8 cellular contexts compared by ENCODE assay signal in genomic region chr1:18926315-18927081, GRCh38. TPM values are rescaled to one million over a fixed set of nuclear protein-coding genes. Genes with fewer than 3 reads are reported as not detected.
DNase-seq lines count a peak whose midpoint lies in the region; ATAC-seq and TF ChIP-seq lines count a peak whose summit lies in the region.

No MANE protein-coding gene starts in this region.

- intact Hi-C loops in Caco-2 (cut with micrococcal nuclease; ENCODE audit: unreplicated experiment) = no loop called here

- peak overlapping the region; percentile 68 for H3K4me3 Mint-ChIP-seq in activated naive CD8-positive, alpha-beta T cell treated with anti-CD3 and anti-CD28 coated beads, Interleukin-2, amount 10 ng/mL, durations not matched to agents 7 days and 5 days
- H3K4me3 Mint-ChIP-seq in immature natural killer cell (peak overlapping the region; percentile 90 to 95 (median 93)), Caco-2 (ENCODE audit: unreplicated experiment) (no peak overlapping the region)

- no peak for TF ChIP-seq CTCF in SU-DHL-6 (IDR thresholded peaks at IDR 0.05; ENCODE audit: insufficient read depth, low read length, poor library complexity, severe bottlenecking)
- no peak for TF ChIP-seq CTCF in Caco-2 (IDR thresholded peaks at IDR 0.05; ENCODE audit: insufficient read depth in 1 of 2, low read depth in 1 of 2, low read length in 1 of 2, severe bottlenecking in 1 of 2, unreplicated experiment in 1 of 2)

- BruUV-seq in Caco-2 (replicated peaks; lab: Mats Ljungman, UMichigan) = no TSS peak

- H3K4me1 ChIP-seq in Caco-2 = peaks cover 12% of the 10 kb centered on the region

- H2AFZ ChIP-seq in SU-DHL-6 (ENCODE audit: low read depth, low read length, severe bottlenecking) = peak overlapping the region; percentile 44

- H3K36me3 Mint-ChIP-seq in activated naive CD8-positive, alpha-beta T cell treated with anti-CD3 and anti-CD28 coated beads, Interleukin-2, amount 10 ng/mL, durations not matched to agents 7 days and 5 days = peaks cover 2% of the 10 kb centered on the region
- H3K36me3 Mint-ChIP-seq in immature natural killer cell (peaks cover 3 to 4% (median 3%) of the 10 kb centered on the region in 3 donors), Caco-2 (ENCODE audit: insufficient read depth, unreplicated experiment) (no peaks in the 10 kb centered on the region)

- H3K9ac ChIP-seq in SU-DHL-6 (ENCODE audit: low read length) = peak overlapping the region; percentile 36

- peak overlapping the region; percentile 3 for H3K4me3 ChIP-seq in SU-DHL-6 (ENCODE audit: insufficient read depth, low read length, poor library complexity, severe bottlenecking)
- no peak overlapping the region for H3K4me3 ChIP-seq in Caco-2 (ENCODE audit: low read depth, low read length)

- POLR2A ChIA-PET in activated naive CD8-positive, alpha-beta T cell treated with anti-CD3 and anti-CD28 coated beads, Interleukin-2, amount 10 ng/mL, durations not matched to agents 7 days and 5 days (lab: Charles Lee) = interaction anchor here (0.6 to 8.7 kb wide), 13 partner anchors 9 to 323 kb away, joined by 3 to 229 read pairs (median 7); partner anchors contain the start of genes ALDH4A1 and IFFO2
- POLR2A ChIA-PET in Caco-2 (lab: Charles Lee) = no interaction called here

- CTCF ChIA-PET in Caco-2 (lab: Charles Lee) = no interaction called here

- peaks cover 44% of the 10 kb centered on the region for H3K4me1 Mint-ChIP-seq in activated naive CD8-positive, alpha-beta T cell treated with anti-CD3 and anti-CD28 coated beads, Interleukin-2, amount 10 ng/mL, durations not matched to agents 7 days and 5 days
- H3K4me1 Mint-ChIP-seq in immature natural killer cell (peaks cover 87 to 91% of the 10 kb centered on the region in 2 donors), Caco-2 (ENCODE audit: low read depth, unreplicated experiment) (no peaks in the 10 kb centered on the region)

- peak overlapping the region; percentile 74 for H3K27ac ChIP-seq in SU-DHL-6 (ENCODE audit: low read depth, low read length)

- no peaks in the 10 kb centered on the region for H3K9me2 ChIP-seq in SU-DHL-6 (replicated peaks; ENCODE audit: insufficient read depth, low read length)

- H3K27ac Mint-ChIP-seq in activated naive CD8-positive, alpha-beta T cell treated with anti-CD3 and anti-CD28 coated beads, Interleukin-2, amount 10 ng/mL, durations not matched to agents 7 days and 5 days = peak overlapping the region; percentile 99
- peak overlapping the region; percentile 95 to 99 (median 98) for H3K27ac Mint-ChIP-seq in immature natural killer cell
- no peak overlapping the region for H3K27ac Mint-ChIP-seq in Caco-2 (ENCODE audit: unreplicated experiment)

- H3K27me3 ChIP-seq in SU-DHL-6 (ENCODE audit: low read length) = no peaks in the 10 kb centered on the region
- no peaks in the 10 kb centered on the region for H3K27me3 ChIP-seq in Caco-2 (replicated peaks; ENCODE audit: control insufficient read depth, insufficient read depth, low read length)

- peak; percentile 75 for DNase-seq in activated naive CD8-positive, alpha-beta T cell treated with anti-CD3 and anti-CD28 coated beads, Interleukin-2, amount 10 ng/mL, durations not matched to agents 7 days and 5 days
- DNase-seq in immature natural killer cell (peak; percentile 84 to 86 (median 85)), Caco-2 (no peak), NCI-H748 (lab: John Stamatoyannopoulos, UW; ENCODE audit: unreplicated experiment) (no peak)
- peak; percentile 73 to 91 for DNase-seq in stimulated activated CD4-positive, alpha-beta T cell treated with anti-CD3 and anti-CD28 coated beads, Interleukin-4, amount 100 ng/mL, for 4 hours

- ATAC-seq in GM18873 (IDR thresholded peaks at IDR 0.05; ENCODE audit: low FRiP score, unreplicated experiment) (peak; percentile 56), HG03280 (IDR thresholded peaks at IDR 0.05; ENCODE audit: unreplicated experiment) (peak; percentile 70)
- ATAC-seq in activated naive CD8-positive, alpha-beta T cell treated with anti-CD3 and anti-CD28 coated beads, Interleukin-2, amount 10 ng/mL, durations not matched to agents 7 days and 5 days (ENCODE audit: low read depth) = peak; percentile 86

- no peaks in the 10 kb centered on the region for H3K36me3 ChIP-seq in SU-DHL-6 (ENCODE audit: low read length)
- H3K36me3 ChIP-seq in Caco-2 (ENCODE audit: control insufficient read depth, insufficient read depth, low read length) = no peaks in the 10 kb centered on the region

- H3F3A ChIP-seq in SU-DHL-6 (ENCODE audit: insufficient read depth) = peaks cover 9% of the 10 kb centered on the region; the same call in 1 of the 2 replicates

- no peaks in the 10 kb centered on the region for H4K20me1 ChIP-seq in SU-DHL-6 (ENCODE audit: low read depth, low read length)

- H3K4me2 ChIP-seq in SU-DHL-6 (ENCODE audit: low read depth, low read length, poor library complexity, severe bottlenecking) = peak overlapping the region; percentile 43

- H3K9me3 Mint-ChIP-seq in activated naive CD8-positive, alpha-beta T cell treated with anti-CD3 and anti-CD28 coated beads, Interleukin-2, amount 10 ng/mL, durations not matched to agents 7 days and 5 days = peaks cover 2% of the 10 kb centered on the region
- H3K9me3 Mint-ChIP-seq in immature natural killer cell (no peaks in the 10 kb centered on the region), Caco-2 (ENCODE audit: unreplicated experiment) (no peaks in the 10 kb centered on the region)

- H3K79me2 ChIP-seq in SU-DHL-6 (ENCODE audit: insufficient read depth, low read length) = no peaks in the 10 kb centered on the region

- H3K9me3 ChIP-seq in SU-DHL-6 (ENCODE audit: insufficient read depth, low read length) (no peaks in the 10 kb centered on the region), Caco-2 (no peaks in the 10 kb centered on the region)

- H3K27me3 Mint-ChIP-seq in activated naive CD8-positive, alpha-beta T cell treated with anti-CD3 and anti-CD28 coated beads, Interleukin-2, amount 10 ng/mL, durations not matched to agents 7 days and 5 days = no peaks in the 10 kb centered on the region
- H3K27me3 Mint-ChIP-seq in immature natural killer cell (ENCODE audit: low read depth in 3 of 3) (peaks cover 12 to 17% (median 17%) of the 10 kb centered on the region in 3 donors), Caco-2 (ENCODE audit: insufficient read depth, unreplicated experiment) (no peaks in the 10 kb centered on the region)

RNA-seq across cellular contexts. Expression of gene ALDH4A1, which starts 24.1 kb away (rescaled TPM):
- total RNA-seq in activated naive CD8-positive, alpha-beta T cell treated with anti-CD3 and anti-CD28 coated beads, Interleukin-2, amount 10 ng/mL, durations not matched to agents 7 days and 5 days = 1 to 10 TPM; 2.5 to 3.3 TPM
- 1 to 10 TPM; 1.7 to 6.7 (median 3.8) TPM for polyA plus RNA-seq in immature natural killer cell
- total RNA-seq in Caco-2 (2022) = 15.3 and 18.0 TPM in 2 replicates

RNA-seq across cellular contexts. Expression of gene IFFO2, which starts 30.0 kb away (rescaled TPM):
- 10 to 100 TPM; 21.6 to 21.8 TPM for total RNA-seq in activated naive CD8-positive, alpha-beta T cell treated with anti-CD3 and anti-CD28 coated beads, Interleukin-2, amount 10 ng/mL, durations not matched to agents 7 days and 5 days
- 1 to 10 TPM; 1.9 to 3.9 (median 3.2) TPM for polyA plus RNA-seq in immature natural killer cell
- 18.7 and 23.7 TPM in 2 replicates for total RNA-seq in Caco-2 (2022)

Comparison
In these comparisons a context has a peak if more than half of its experiments do, and no peak if none do; other contexts are left out.
1. DNase-seq: peak in activated naive CD8-positive, alpha-beta T cell treated with anti-CD3 and anti-CD28 coated beads, Interleukin-2, amount 10 ng/mL, durations not matched to agents 7 days and 5 days (single experiment), immature natural killer cell (3 of 3) and stimulated activated CD4-positive, alpha-beta T cell treated with anti-CD3 and anti-CD28 coated beads, Interleukin-4, amount 100 ng/mL, for 4 hours (2 of 2); none in Caco-2 (0 of 2) and NCI-H748 (single experiment).
2. Peak in every context shown above with its lines, with median percentiles within 50 percentile points of each other: ATAC-seq.